ENCODE assay signal across 28 cellular contexts in genomic region chr12:67669217-67669924, GRCh38. TPM values are rescaled to one million over a fixed set of nuclear protein-coding genes. Genes with fewer than 3 reads are reported as not detected.
DNase-seq lines count a peak whose midpoint lies in the region; ATAC-seq, FAIRE-seq and TF ChIP-seq lines count a peak whose summit lies in the region.
"Had no signal": no experiment of that assay in that cellular context is flagged by ENCODE, and none has a peak within 500 bp of the region (broad histone marks: within the 10 kb centered on the region; RNA-seq: fewer than 3 reads in every experiment).

No MANE protein-coding gene starts in this region.

- H2AK5ac ChIP-seq in H9 (ENCODE audit: insufficient read length, low read length), result no peak overlapping the region

- H3K36me3 ChIP-seq in endothelial cell of umbilical vein (ENCODE audit: control insufficient read depth in 2 of 2, extremely low read depth in 1 of 2, insufficient read depth in 2 of 2, low read length in 2 of 2) (no peaks in the 10 kb centered on the region), psoas muscle (ENCODE audit: insufficient read depth in 1 of 2, low read depth in 1 of 2) (no peaks in the 10 kb centered on the region), GM23248 (ENCODE audit: low read depth) (no peaks in the 10 kb centered on the region), MM.1S (replicated peaks; ENCODE audit: insufficient read depth, low read length) (no peaks in the 10 kb centered on the region)

- H3K4me1 Mint-ChIP-seq in T-helper 17 cell (peaks cover 23% of the 10 kb centered on the region), H9 (peaks cover 6% of the 10 kb centered on the region in 2 experiments)

- POLR2A ChIA-PET in endothelial cell of umbilical vein (lab: Charles Lee), result no interaction called here
- POLR2A ChIA-PET in HEK293T (lab: Yijun Ruan, JAX), result no interaction called here

- no peak for ATAC-seq in T-helper 17 cell
- ATAC-seq in psoas muscle, result peak in 3 of 4 donors; percentile 42 to 62 (median 50)
- ATAC-seq: GM12878, HepG2 had no signal

- intact Hi-C loops in endothelial cell of umbilical vein (cut with micrococcal nuclease) (no loop called here), psoas muscle (cut with DNase I) (loop anchor here in 1 of 2 donors (5.0 kb wide), 1 partner anchor 307 kb away; no protein-coding TSS in a partner anchor)

- H3K27me3 ChIP-seq in endothelial cell of umbilical vein (ENCODE audit: control insufficient read depth in 2 of 2, insufficient read depth in 2 of 2, low read length in 2 of 2) (no peaks in the 10 kb centered on the region), psoas muscle (ENCODE audit: insufficient read depth in 3 of 3, low read length in 2 of 3) (no peaks in the 10 kb centered on the region), H9 (ENCODE audit: insufficient read depth, low read length) (no peaks in the 10 kb centered on the region), GM23248 (replicated peaks; ENCODE audit: insufficient read depth) (no peaks in the 10 kb centered on the region), MM.1S (replicated peaks; ENCODE audit: insufficient read depth, low read length) (no peaks in the 10 kb centered on the region)
- H3K27me3 ChIP-seq: hepatocyte, spleen, stomach, tibial nerve had no signal

- no peak overlapping the region for H2AFZ ChIP-seq in endothelial cell of umbilical vein (ENCODE audit: low read depth, low read length)
- H2AFZ ChIP-seq in H9 (ENCODE audit: low read length), result no peak overlapping the region
- no peak overlapping the region for H2AFZ ChIP-seq in GM23248
- no peak overlapping the region for H2AFZ ChIP-seq in MM.1S (ENCODE audit: low read length)
- H2AFZ ChIP-seq: hepatocyte, PC-9 had no signal

- no peak overlapping the region for H3T11ph ChIP-seq in H9 (ENCODE audit: low read length)

- no peaks in the 10 kb centered on the region for H3K79me2 ChIP-seq in endothelial cell of umbilical vein (ENCODE audit: control insufficient read depth, insufficient read depth, low read length)
- 0 out of 2 replicates have a peak, but pooled peaks cover 2% of the 10 kb centered on the region for H3K79me2 ChIP-seq in H9 (ENCODE audit: insufficient read depth, low read length)
- H3K79me2 ChIP-seq in GM23248 (ENCODE audit: insufficient read depth), result peaks cover 28% of the 10 kb centered on the region
- H3K79me2 ChIP-seq in MM.1S (ENCODE audit: low read length), result 0 out of 2 replicates have a peak, but pooled peaks cover 2% of the 10 kb centered on the region

- H3K14ac ChIP-seq in H9 (ENCODE audit: insufficient read depth, low read length), result no peak overlapping the region

- WGBS in psoas muscle, 3 donors, result 88 to 93% (median 91%) methylated on average over 6 of the region's 6 CpGs
- no CpG with 5 or more reads among the region's 6 CpGs for WGBS in H9 (ENCODE audit: extremely low coverage, insufficient read length, low lambda C conversion rate)
- 94 to 98% methylated on average over 6 of the region's 6 CpGs for WGBS in GM23248 (ENCODE audit: low coverage in 1 of 2, low lambda C conversion rate in 2 of 2, missing lambda C conversion rate in 2 of 2), 2 experiments

- H3K4me2 ChIP-seq in endothelial cell of umbilical vein (ENCODE audit: insufficient read depth, low read length), result no peak overlapping the region
- H3K4me2 ChIP-seq in H9 (ENCODE audit: insufficient read depth, insufficient read length, low read length), result no peak overlapping the region
- no peak overlapping the region for H3K4me2 ChIP-seq in GM23248 (ENCODE audit: unreplicated experiment)
- no peak overlapping the region for H3K4me2 ChIP-seq in MM.1S (ENCODE audit: low read depth, low read length)
- H3K4me2 ChIP-seq: hepatocyte, PC-9 had no signal

- H3K4me3 ChIP-seq in endothelial cell of umbilical vein (replicated peaks in 1 of 3; ENCODE audit: insufficient read depth in 1 of 3, low read depth in 1 of 3, low read length in 3 of 3), result no peak overlapping the region
- no peak overlapping the region for H3K4me3 ChIP-seq in psoas muscle
- H3K4me3 ChIP-seq in GM23248, result no peak overlapping the region
- H3K4me3 ChIP-seq in MM.1S (ENCODE audit: low read length), result no peak overlapping the region
- H3K4me3 ChIP-seq: GM12878, hepatocyte, left ventricle myocardium inferior, PC-9, spleen, stomach, tibial nerve had no signal

- H4K5ac ChIP-seq in H9 (ENCODE audit: insufficient read length, low read depth, low read length), result no peak overlapping the region

- no peak for TF ChIP-seq POLR2A in endothelial cell of umbilical vein (IDR thresholded peaks at IDR 0.05; ENCODE audit: low read depth, low read length)

- H2BK5ac ChIP-seq in H9 (ENCODE audit: insufficient read length, low read length), result no peak overlapping the region

- H3K9me2 ChIP-seq in GM23248 (ENCODE audit: insufficient read depth) (no peaks in the 10 kb centered on the region), MM.1S (replicated peaks; ENCODE audit: insufficient read depth, low read length) (no peaks in the 10 kb centered on the region)

- dilution Hi-C loops in endothelial cell of umbilical vein (cut with MboI; ENCODE audit: extremely low pct_ligation_motif_present, low sequenced_read_pairs), result no loop called here

- H3K9me1 ChIP-seq in endothelial cell of umbilical vein (replicated peaks; ENCODE audit: control insufficient read depth, extremely low read depth, insufficient read depth, low read length), result no peaks in the 10 kb centered on the region

- no peak overlapping the region for H3K56ac ChIP-seq in H9 (ENCODE audit: insufficient read length, low read depth, low read length)

- H3K27me3 Mint-ChIP-seq in T-helper 17 cell (no peaks in the 10 kb centered on the region), H9 (ENCODE audit: low read depth) (no peaks in the 10 kb centered on the region)

- peak overlapping the region; percentile 51 for H3K27ac Mint-ChIP-seq in T-helper 17 cell
- H3K27ac Mint-ChIP-seq in H9, result no peak overlapping the region

- H3K23me2 ChIP-seq in H9 (ENCODE audit: insufficient read length, low read depth, low read length, poor library complexity, severe bottlenecking), result no peaks in the 10 kb centered on the region

- H3K36me3 Mint-ChIP-seq in T-helper 17 cell (ENCODE audit: low read depth), result peaks cover 11% of the 10 kb centered on the region
- peaks cover 27 to 36% (median 28%) of the 10 kb centered on the region in 3 experiments for H3K36me3 Mint-ChIP-seq in H9 (ENCODE audit: insufficient read depth in 1 of 3, low read depth in 3 of 3)

- no peaks in the 10 kb centered on the region for H3K79me1 ChIP-seq in H9 (ENCODE audit: insufficient read depth, low read depth, low read length, poor library complexity, severe bottlenecking)

- peak; percentile 15 for DNase-seq in EH (ENCODE audit: low read depth)
- DNase-seq in T-helper 17 cell, result no peak
- peak; percentile 30 for DNase-seq in endothelial cell of umbilical vein (ENCODE audit: low read depth, low spot score)
- no peak for DNase-seq in psoas muscle
- DNase-seq in H9, result no peak
- DNase-seq in GM23248, result no peak
- no peak for DNase-seq in MM.1S
- no peak for DNase-seq in HEK293T (ENCODE audit: extremely low spot score)
- DNase-seq: activated CD8-positive, alpha-beta memory T cell treated with anti-CD3 and anti-CD28 coated beads, Interleukin-2, amount 50 U/mL, for 4 hours; activated gamma-delta T cell; anterior cingulate cortex; Caco-2; DMS79 treated with DMSO at 0.1 percent for 48 hours; left ventricle myocardium inferior; NCI-H1105; NCI-H2029 treated with DMSO at 0.1 percent for 48 hours; occipital lobe; PC-9; SHP77 treated with DMSO at 0.1 percent for 48 hours; spleen; stimulated activated CD4-positive, alpha-beta T cell treated with anti-CD3 and anti-CD28 coated beads, Interleukin-4, amount 100 ng/mL, for 24 hours; stomach had no signal

- H3K4me1 ChIP-seq in endothelial cell of umbilical vein (ENCODE audit: control insufficient read depth, extremely low read depth, insufficient read depth, low read length) (no peaks in the 10 kb centered on the region), psoas muscle (peaks cover 39% of the 10 kb centered on the region), H9 (ENCODE audit: insufficient read depth, low read length) (no peaks in the 10 kb centered on the region; the same call in 1 of the 2 replicates), GM23248 (ENCODE audit: insufficient read depth) (peaks cover 35% of the 10 kb centered on the region), MM.1S (ENCODE audit: low read length) (no peaks in the 10 kb centered on the region)

- H3K4me3 Mint-ChIP-seq in T-helper 17 cell (peak overlapping the region; percentile 4), H9 (no peak overlapping the region)

- H3K9ac ChIP-seq in endothelial cell of umbilical vein (replicated peaks; ENCODE audit: extremely low read depth, insufficient read depth, low read length) (no peak overlapping the region), H9 (ENCODE audit: extremely low read depth, insufficient read length, low read length) (no peak overlapping the region), GM23248 (no peak overlapping the region), MM.1S (ENCODE audit: low read length) (no peak overlapping the region)

- TF ChIP-seq CTCF in endothelial cell of umbilical vein (IDR thresholded peaks at IDR 0.05; ENCODE audit: extremely low read depth in 1 of 2, insufficient read depth in 1 of 2, low read depth in 1 of 2, low read length in 2 of 2) (no peak), psoas muscle (IDR thresholded peaks at IDR 0.05) (no peak), H9 (conservative IDR thresholded peaks at IDR 0.05) (no peak), MM.1S (IDR thresholded peaks at IDR 0.05; ENCODE audit: low read length) (no peak)

- peaks cover 27% of the 10 kb centered on the region for H3F3A ChIP-seq in GM23248 (ENCODE audit: insufficient read depth)
- H3F3A ChIP-seq in MM.1S (ENCODE audit: insufficient read depth, low read length), result no peaks in the 10 kb centered on the region

- H3K4ac ChIP-seq in H9 (ENCODE audit: low read depth, low read length), result no peak overlapping the region

- H3K23ac ChIP-seq in H9 (ENCODE audit: insufficient read length, low read depth, low read length), result no peak overlapping the region

- FAIRE-seq in endothelial cell of umbilical vein (lab: Jason Lieb, UNC), result no peak
- FAIRE-seq: GM12878, GM19239, HepG2 had no signal

- H2BK12ac ChIP-seq in H9 (ENCODE audit: insufficient read length, low read depth, low read length), result no peak overlapping the region

- no peak overlapping the region for H3K18ac ChIP-seq in H9 (ENCODE audit: insufficient read length, low read depth, low read length)

- no peak overlapping the region for H2BK15ac ChIP-seq in H9 (ENCODE audit: low read depth, low read length)

- no TSS peak for BruUV-seq in endothelial cell of umbilical vein (replicated peaks; lab: Mats Ljungman, UMichigan)

- CTCF ChIA-PET in endothelial cell of umbilical vein (lab: Charles Lee), result no interaction called here
- CTCF ChIA-PET in HEK293T (lab: Yijun Ruan, JAX), result no interaction called here

- H2BK20ac ChIP-seq in H9 (ENCODE audit: low read depth, low read length, poor library complexity, severe bottlenecking), result no peak overlapping the region

- H4K91ac ChIP-seq in H9 (ENCODE audit: insufficient read length, low read depth, low read length), result no peak overlapping the region

- no peaks in the 10 kb centered on the region for H4K20me1 ChIP-seq in endothelial cell of umbilical vein (replicated peaks; ENCODE audit: control insufficient read depth, extremely low read depth, insufficient read depth, low read length)
- H4K20me1 ChIP-seq in H9 (ENCODE audit: control insufficient read depth, insufficient read depth, insufficient read length), result no peaks in the 10 kb centered on the region
- H4K20me1 ChIP-seq in GM23248 (ENCODE audit: insufficient read depth), result no peaks in the 10 kb centered on the region
- no peaks in the 10 kb centered on the region for H4K20me1 ChIP-seq in MM.1S (ENCODE audit: insufficient read depth, low read length)

- H3K9me3 Mint-ChIP-seq in H9, result peaks cover 24 to 27% of the 10 kb centered on the region in 2 experiments

- in situ Hi-C loops in GM23248 (cut with MboI), result no loop called here

- H3K27ac ChIP-seq in endothelial cell of umbilical vein (ENCODE audit: insufficient read depth, low read depth, low read length) (no peak overlapping the region), psoas muscle (peak overlapping the region; percentile 67), H9 (ENCODE audit: insufficient read length, low read depth, low read length) (no peak overlapping the region), GM23248 (no peak overlapping the region), MM.1S (ENCODE audit: low read length) (no peak overlapping the region)
- H3K27ac ChIP-seq: HL-60, left ventricle myocardium inferior, PC-9, stomach, tibial nerve had no signal

- H3K9me3 ChIP-seq in T-helper 17 cell (ENCODE audit: control insufficient read depth, low read length, poor library complexity, severe bottlenecking) (no peaks in the 10 kb centered on the region), endothelial cell of umbilical vein (replicated peaks; ENCODE audit: control insufficient read depth, insufficient read depth, low read length) (no peaks in the 10 kb centered on the region), psoas muscle (peaks cover 4% of the 10 kb centered on the region), H9 (ENCODE audit: control insufficient read depth, low read depth, low read length) (no peaks in the 10 kb centered on the region), GM23248 (ENCODE audit: low read depth) (no peaks in the 10 kb centered on the region), MM.1S (replicated peaks; ENCODE audit: insufficient read depth, low read length) (no peaks in the 10 kb centered on the region)

- H2BK120ac ChIP-seq in H9 (ENCODE audit: low read depth, low read length, poor library complexity, severe bottlenecking), result no peak overlapping the region

- no peak overlapping the region for H4K8ac ChIP-seq in H9 (replicated peaks; ENCODE audit: insufficient read length, low read depth, low read length)

RNA-seq across cellular contexts. Expression of gene DYRK2, which starts 20.8 kb away (rescaled TPM):
- 10 to 100 TPM; 85.6 to 88.9 TPM for total RNA-seq in T-helper 17 cell
- total RNA-seq in endothelial cell of umbilical vein, result 11.0 and 13.7 TPM in 2 replicates
- 4.5 and 7.3 TPM in 2 replicates for polyA plus RNA-seq in endothelial cell of umbilical vein
- polyA plus RNA-seq in endothelial cell of umbilical vein (2011; cell fraction: cytosol; rRNA removed), result 5.5 and 6.2 TPM in 2 replicates
- 4.9 and 6.1 TPM in 2 replicates for polyA plus RNA-seq in endothelial cell of umbilical vein (2011; cell fraction: nucleus; rRNA removed)
- polyA plus RNA-seq in endothelial cell of umbilical vein (2012), result 6.6 and 7.2 TPM in 2 replicates
- polyA minus RNA-seq in endothelial cell of umbilical vein, result 12.6 and 16.9 TPM in 2 replicates
- 11.0 TPM for polyA minus RNA-seq in endothelial cell of umbilical vein (2011; cell fraction: cytosol; rRNA and poly(A)+ RNA removed)
- 6.1 and 10.8 TPM in 2 replicates for polyA minus RNA-seq in endothelial cell of umbilical vein (2011; cell fraction: nucleus; rRNA and poly(A)+ RNA removed)
- 10 to 100 TPM; 11.0 to 46.4 (median 21.5) TPM for total RNA-seq in psoas muscle
- polyA plus RNA-seq in psoas muscle, result 10 to 100 TPM in 1 of 3 donors, 1 to 10 TPM in 2; 2.8 to 10.2 (median 4.6) TPM
- total RNA-seq in H9 (2021), result 40.6 and 42.8 TPM in 2 replicates
- 20.3 and 25.4 TPM in 2 replicates for total RNA-seq in GM23248 (2014; rRNA removed; shearing (Covaris generic))
- polyA plus RNA-seq in GM23248 (2016; fragmentation: Nextera tagmentation; extraction: Ambion mirVana), result 7.4 and 8.2 TPM in 2 replicates

Comparison
In these comparisons a context has a peak if more than half of its experiments do, and no peak if none do; other contexts are left out.
1. DNase-seq: peak in EH (single experiment) and endothelial cell of umbilical vein (single experiment); none in T-helper 17 cell (0 of 3), psoas muscle (0 of 2), H9 (single experiment), GM23248 (single experiment), MM.1S (single experiment) and HEK293T (single experiment).